ENCODE assay signal across 29 cellular contexts in the genomic region with DNA sequence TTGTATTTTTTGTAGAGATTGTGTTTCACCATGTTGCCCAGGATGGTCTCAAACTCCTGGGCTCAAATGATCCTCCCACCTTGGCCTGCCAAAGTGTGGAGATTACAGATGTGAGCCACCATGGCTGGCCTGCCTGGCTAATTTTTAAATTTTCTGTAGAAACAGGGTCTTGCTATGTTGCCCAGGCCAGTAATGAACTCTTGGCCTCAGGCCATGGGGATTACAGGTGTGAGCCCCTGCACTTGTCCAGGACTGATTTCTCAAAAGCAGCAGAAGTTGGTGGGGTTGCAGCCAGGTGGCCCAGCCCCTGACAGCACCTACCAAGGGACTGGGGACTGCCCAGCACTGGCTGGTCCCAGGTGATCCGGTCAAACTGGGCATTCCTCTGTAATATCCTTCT. TPM values are rescaled to one million over a fixed set of nuclear protein-coding genes. Genes with fewer than 3 reads are reported as not detected.
"Had no signal": no experiment of that assay in that cellular context is flagged by ENCODE, and none has a peak within 500 bp of the region (broad histone marks: within the 10 kb centered on the region; RNA-seq: fewer than 3 reads in every experiment).

No MANE protein-coding gene starts in this region.

- H3K27me3 ChIP-seq: brain microvascular endothelial cell, dorsolateral prefrontal cortex had no signal

- ATAC-seq: activated CD4-positive, CD25-positive, alpha-beta regulatory T cell treated with anti-CD3 and anti-CD28 coated beads, Interleukin-2, amount 50 U/mL, for 24 hours; activated CD8-positive, alpha-beta memory T cell treated with anti-CD3 and anti-CD28 coated beads, Interleukin-2, amount 10 ng/mL, durations not matched to agents 7 days and 5 days; activated CD8-positive, alpha-beta T cell treated with anti-CD3 and anti-CD28 coated beads, Interleukin-2, amount 10 ng/mL, durations not matched to agents 7 days and 5 days; activated T-cell treated with anti-CD3 and anti-CD28 coated beads, Interleukin-2, amount 50 U/mL, for 72 hours; esophagus mucosa had no signal

- H3K9me3 Mint-ChIP-seq: activated B cell treated with CpG ODN at 0.5 μM for 24 hours; activated T-cell treated with anti-CD3 and anti-CD28 coated beads, Interleukin-2, amount 50 U/mL, for 72 hours had no signal

- H3K36me3 ChIP-seq: brain microvascular endothelial cell had no signal

- H3K27me3 Mint-ChIP-seq: activated B cell treated with CpG ODN at 0.5 μM for 24 hours; activated naive CD8-positive, alpha-beta T cell; central memory CD8-positive, alpha-beta T cell had no signal

- H3K4me1 Mint-ChIP-seq: activated B cell treated with CpG ODN at 0.5 μM for 24 hours; activated CD8-positive, alpha-beta memory T cell treated with anti-CD3 and anti-CD28 coated beads, Interleukin-2, amount 10 ng/mL, durations not matched to agents 7 days and 5 days; central memory CD8-positive, alpha-beta T cell had no signal

- H3K27ac Mint-ChIP-seq: activated B cell treated with CpG ODN at 0.5 μM for 24 hours; activated CD8-positive, alpha-beta memory T cell treated with anti-CD3 and anti-CD28 coated beads, Interleukin-2, amount 10 ng/mL, durations not matched to agents 7 days and 5 days; activated CD8-positive, alpha-beta T cell treated with anti-CD3 and anti-CD28 coated beads, Interleukin-2, amount 10 ng/mL, durations not matched to agents 7 days and 5 days; activated naive CD8-positive, alpha-beta T cell; activated T-cell treated with anti-CD3 and anti-CD28 coated beads, Interleukin-2, amount 50 U/mL, for 72 hours; dendritic cell treated with granulocyte-macrophage colony-stimulating factor and Interleukin-4, amounts not matched to agents 40 ng/mL and 50 ng/mL, for 4 days had no signal

- H3K4me3 ChIP-seq: coronary artery, dorsolateral prefrontal cortex had no signal

- H3K27ac ChIP-seq: brain microvascular endothelial cell, coronary artery, dorsolateral prefrontal cortex had no signal

- DNase-seq: activated B cell treated with CpG ODN at 0.5 μM for 24 hours; activated CD4-positive, alpha-beta T cell treated with anti-CD3 and anti-CD28 coated beads for 48 hours; activated CD4-positive, alpha-beta T cell treated with anti-CD3 and anti-CD28 coated beads, Interleukin-2, amount 50 U/mL, for 1 hour; activated CD4-positive, alpha-beta T cell treated with anti-CD3 and anti-CD28 coated beads, Interleukin-2, amount 50 U/mL, for 48 hours; activated CD8-positive, alpha-beta memory T cell treated with anti-CD3 and anti-CD28 coated beads, Interleukin-2, amount 10 ng/mL, durations not matched to agents 7 days and 5 days; activated CD8-positive, alpha-beta memory T cell treated with anti-CD3 and anti-CD28 coated beads, Interleukin-2, amount 50 U/mL, for 4 hours; activated CD8-positive, alpha-beta T cell treated with anti-CD3 and anti-CD28 coated beads, Interleukin-2, amount 10 ng/mL, durations not matched to agents 7 days and 5 days; activated gamma-delta T cell treated with Interleukin-2 at 50 U/mL for 16 hours; activated naive CD4-positive, alpha-beta T cell treated with anti-CD3 and anti-CD28 coated beads, Interleukin-2, amount 50 U/mL, for 16 hours; activated naive CD4-positive, alpha-beta T cell treated with Interleukin-2 at 50 U/mL for 16 hours; activated T-cell treated with anti-CD3 and anti-CD28 coated beads, Interleukin-2, amount 50 U/mL, for 1 hour; activated T-cell treated with anti-CD3 and anti-CD28 coated beads, Interleukin-2, amount 50 U/mL, for 72 hours; amniotic stem cell; anterior cingulate cortex; brain microvascular endothelial cell; dorsolateral prefrontal cortex; effector memory CD4-positive, alpha-beta T cell; endodermal cell; foreskin fibroblast; T-helper 2 cell had no signal

- H3K36me3 Mint-ChIP-seq: activated CD8-positive, alpha-beta memory T cell treated with anti-CD3 and anti-CD28 coated beads, Interleukin-2, amount 10 ng/mL, durations not matched to agents 7 days and 5 days; activated naive CD8-positive, alpha-beta T cell had no signal

- FAIRE-seq: astrocyte, bronchial epithelial cell, frontal cortex had no signal

- H3K4me3 Mint-ChIP-seq: activated B cell treated with CpG ODN at 0.5 μM for 24 hours; activated CD8-positive, alpha-beta memory T cell treated with anti-CD3 and anti-CD28 coated beads, Interleukin-2, amount 10 ng/mL, durations not matched to agents 7 days and 5 days; activated CD8-positive, alpha-beta T cell treated with anti-CD3 and anti-CD28 coated beads, Interleukin-2, amount 10 ng/mL, durations not matched to agents 7 days and 5 days; activated naive CD8-positive, alpha-beta T cell; activated T-cell treated with anti-CD3 and anti-CD28 coated beads, Interleukin-2, amount 50 U/mL, for 72 hours; central memory CD8-positive, alpha-beta T cell; dendritic cell treated with granulocyte-macrophage colony-stimulating factor and Interleukin-4, amounts not matched to agents 40 ng/mL and 50 ng/mL, for 4 days; endodermal cell had no signal

RNA-seq across cellular contexts. Expression of a gene that starts 44.1 kb away (rescaled TPM):
- total RNA-seq: activated B cell treated with CpG ODN at 0.5 μM for 24 hours had no signal
